Comparison of ENCODE assay signal across 18 cellular contexts in genomic region chr1:245007686-245008085, GRCh38.
A peak's percentile ranks its signal among the peaks of the same experiment; 100 is the strongest.
DNase-seq lines count a peak whose midpoint lies in the region; ATAC-seq and TF ChIP-seq lines count a peak whose summit lies in the region.
"Had no signal": no experiment of that assay in that cellular context is flagged by ENCODE, and none has a peak within 500 bp of the region (broad histone marks: within the 10 kb centered on the region; RNA-seq: fewer than 3 reads in every experiment).

No MANE protein-coding gene starts in this region.

- H3K27ac Mint-ChIP-seq in activated T-helper 17 cell treated with anti-CD3 and anti-CD28 coated beads, Interleukin-2, amount 50 U/mL, for 72 hours, result peak overlapping the region; percentile 7
- no peak overlapping the region for H3K27ac Mint-ChIP-seq in activated T-cell treated with anti-CD3 and anti-CD28 coated beads, Interleukin-2, amount 50 U/mL, for 24 hours

- no peaks in the 10 kb centered on the region for H3K27me3 Mint-ChIP-seq in activated T-helper 17 cell treated with anti-CD3 and anti-CD28 coated beads, Interleukin-2, amount 50 U/mL, for 72 hours
- no peaks in the 10 kb centered on the region for H3K27me3 Mint-ChIP-seq in activated T-cell treated with anti-CD3 and anti-CD28 coated beads, Interleukin-2, amount 50 U/mL, for 24 hours
- H3K27me3 Mint-ChIP-seq: IgD-negative memory B cell had no signal

- no peaks in the 10 kb centered on the region for H3K36me3 Mint-ChIP-seq in activated T-helper 17 cell treated with anti-CD3 and anti-CD28 coated beads, Interleukin-2, amount 50 U/mL, for 72 hours (ENCODE audit: low read depth)
- H3K36me3 Mint-ChIP-seq in activated T-cell treated with anti-CD3 and anti-CD28 coated beads, Interleukin-2, amount 50 U/mL, for 24 hours (ENCODE audit: low read depth), result no peaks in the 10 kb centered on the region

- H3K4me1 Mint-ChIP-seq in activated T-helper 17 cell treated with anti-CD3 and anti-CD28 coated beads, Interleukin-2, amount 50 U/mL, for 72 hours, result no peaks in the 10 kb centered on the region
- H3K4me1 Mint-ChIP-seq in activated T-cell treated with anti-CD3 and anti-CD28 coated beads, Interleukin-2, amount 50 U/mL, for 24 hours (ENCODE audit: low read depth), result no peaks in the 10 kb centered on the region

- H3K9me3 ChIP-seq in HEK293 (ENCODE audit: control insufficient read depth, insufficient read depth, low read depth, low read length), result no peaks in the 10 kb centered on the region
- H3K9me3 ChIP-seq: BLaER1 had no signal

- H3K4me3 ChIP-seq in HEK293 (ENCODE audit: low read depth, low read length) (no peak overlapping the region), fibroblast of villous mesenchyme (ENCODE audit: low read depth, low read length) (no peak overlapping the region)
- H3K4me3 ChIP-seq: BLaER1 had no signal

- POLR2A ChIA-PET in HEK293 (lab: Yijun Ruan, JAX), result interaction anchor here (0.7 kb wide), 1 partner anchor 28 kb away, joined by 6 read pairs; no protein-coding TSS in a partner anchor

- no peaks in the 10 kb centered on the region for H3K9me3 Mint-ChIP-seq in activated T-helper 17 cell treated with anti-CD3 and anti-CD28 coated beads, Interleukin-2, amount 50 U/mL, for 72 hours
- no peaks in the 10 kb centered on the region for H3K9me3 Mint-ChIP-seq in activated T-cell treated with anti-CD3 and anti-CD28 coated beads, Interleukin-2, amount 50 U/mL, for 24 hours
- H3K9me3 Mint-ChIP-seq: IgD-negative memory B cell had no signal

- no peaks in the 10 kb centered on the region for H3K36me3 ChIP-seq in HEK293 (ENCODE audit: control insufficient read depth in 2 of 2, insufficient read depth in 1 of 2, low read length in 2 of 2)

- no peak for TF ChIP-seq CTCF in HEK293 (tag by site-specific recombination; IDR thresholded peaks at IDR 0.05)
- no peak for TF ChIP-seq CTCF in fibroblast of villous mesenchyme (IDR thresholded peaks at IDR 0.05; ENCODE audit: insufficient read depth, low read depth, low read length)

- H3K4me3 Mint-ChIP-seq in activated T-helper 17 cell treated with anti-CD3 and anti-CD28 coated beads, Interleukin-2, amount 50 U/mL, for 72 hours, result no peak overlapping the region
- no peak overlapping the region for H3K4me3 Mint-ChIP-seq in activated T-cell treated with anti-CD3 and anti-CD28 coated beads, Interleukin-2, amount 50 U/mL, for 24 hours
- H3K4me3 Mint-ChIP-seq: IgD-negative memory B cell had no signal

- no peaks in the 10 kb centered on the region for H3K4me1 ChIP-seq in HEK293 (ENCODE audit: control insufficient read depth, insufficient read depth, low read length)

- no peak for ATAC-seq in activated T-helper 17 cell treated with anti-CD3 and anti-CD28 coated beads, Interleukin-2, amount 50 U/mL, for 72 hours (replicated peaks)
- ATAC-seq in GM18861 (IDR thresholded peaks at IDR 0.05; ENCODE audit: unreplicated experiment) (no peak), GM19467 (IDR thresholded peaks at IDR 0.05; ENCODE audit: unreplicated experiment) (no peak)

- no peak overlapping the region for H3K27ac ChIP-seq in HEK293 (ENCODE audit: extremely low read depth, low read depth, low read length)
- H3K27ac ChIP-seq: 22Rv1, BLaER1, KMS-11 had no signal

- DNase-seq in EH (ENCODE audit: low read depth) (peak; percentile 7), fibroblast of villous mesenchyme (ENCODE audit: low read depth) (peak; percentile 55), DMS53 treated with DMSO at 0.1 percent for 48 hours (lab: John Stamatoyannopoulos, UW; ENCODE audit: unreplicated experiment) (no peak)
- DNase-seq in activated T-cell treated with anti-CD3 and anti-CD28 coated beads, Interleukin-2, amount 50 U/mL, for 24 hours, result no peak
- DNase-seq: AML-193, DMS79, EL, GDM1, GOT3, HCEC 1CT had no signal

- CTCF ChIA-PET in HEK293 (lab: Yijun Ruan, JAX), result interaction anchor here (0.7 to 1.4 kb wide), 4 partner anchors 10 to 35 kb away, joined by 3 to 4 read pairs (median 3); no protein-coding TSS in a partner anchor

TF ChIP-seq in HEK293, 187 proteins besides CTCF, POLR2A, EP300 and RAD21:
- TF ChIP-seq INSM2 (tag by site-specific recombination; IDR thresholded peaks at IDR 0.05) (no peak), GLI2 (tag by site-specific recombination; IDR thresholded peaks at IDR 0.05; ENCODE audit: borderline replicate concordance, low read depth) (no peak), ZNF580 (tag by site-specific recombination; IDR thresholded peaks at IDR 0.05) (peak; percentile 30), ZFHX2 (tag by site-specific recombination; conservative IDR thresholded peaks at IDR 0.05) (peak; percentile 36; the same call in 1 of the 2 replicates), ZNF324 (tag by site-specific recombination; IDR thresholded peaks at IDR 0.05) (no peak)

Comparison
In these comparisons a context has a peak if more than half of its experiments do, and no peak if none do; other contexts are left out.
1. DNase-seq: peak in EH (single experiment) and fibroblast of villous mesenchyme (single experiment); none in DMS53 treated with DMSO at 0.1 percent for 48 hours (single experiment) and activated T-cell treated with anti-CD3 and anti-CD28 coated beads, Interleukin-2, amount 50 U/mL, for 24 hours (single experiment).